Comparison of ENCODE assay signal across 9 cellular contexts in genomic region chr5:61275841-61276240, GRCh38. TPM values are rescaled to one million over a fixed set of nuclear protein-coding genes. Genes with fewer than 3 reads are reported as not detected.
A peak's percentile ranks its signal among the peaks of the same experiment; 100 is the strongest.
DNase-seq lines count a peak whose midpoint lies in the region; ATAC-seq and TF ChIP-seq lines count a peak whose summit lies in the region.
"Had no signal": no experiment of that assay in that cellular context is flagged by ENCODE, and none has a peak within 500 bp of the region (broad histone marks: within the 10 kb centered on the region; RNA-seq: fewer than 3 reads in every experiment).

No MANE protein-coding gene starts in this region.

- peak overlapping the region; percentile 62 for H2AFZ ChIP-seq in mammary epithelial cell (ENCODE audit: low read depth, low read length)

- WGBS in mammary epithelial cell (ENCODE audit: low coverage, missing lambda C conversion rate), result 52% methylated on average over 8 of the region's 8 CpGs

- H3K4me1 Mint-ChIP-seq in osteocyte (ENCODE audit: unreplicated experiment), result peaks cover 18% of the 10 kb centered on the region

- H3K36me3 Mint-ChIP-seq in osteocyte (ENCODE audit: unreplicated experiment), result no peaks in the 10 kb centered on the region
- H3K36me3 Mint-ChIP-seq: immature natural killer cell had no signal

- dilution Hi-C loops in mammary epithelial cell (cut with HindIII; ENCODE audit: low sequenced_read_pairs), result loop anchor here (5.0 kb wide), 1 partner anchor 84 kb away; no protein-coding TSS in a partner anchor

- H3K9ac ChIP-seq in mammary epithelial cell (ENCODE audit: insufficient read depth, low read length), result no peak overlapping the region

- peaks cover 29% of the 10 kb centered on the region for H3K4me1 ChIP-seq in mammary epithelial cell (ENCODE audit: insufficient read depth, low read length)

- H3K9me3 ChIP-seq in mammary epithelial cell (replicated peaks; ENCODE audit: insufficient read depth, low read length), result no peaks in the 10 kb centered on the region

- H3K9me3 Mint-ChIP-seq in osteocyte (ENCODE audit: unreplicated experiment), result no peaks in the 10 kb centered on the region
- H3K9me3 Mint-ChIP-seq: immature natural killer cell had no signal

- H3K27ac ChIP-seq in mammary epithelial cell (ENCODE audit: insufficient read depth, low read depth, low read length), result no peak overlapping the region

- H3K27ac Mint-ChIP-seq in osteocyte (ENCODE audit: unreplicated experiment), result no peak overlapping the region
- H3K27ac Mint-ChIP-seq: immature natural killer cell had no signal

- in situ Hi-C loops in mammary epithelial cell (cut with MboI; ENCODE audit: low sequenced_read_pairs in 2 of 2), result no loop called here

- TF ChIP-seq CTCF in mammary epithelial cell (conservative IDR thresholded peaks at IDR 0.05 in 1 of 2, IDR thresholded peaks at IDR 0.05 in 1 of 2; ENCODE audit: extremely low read depth in 1 of 2, insufficient read depth in 1 of 2, low read depth in 1 of 2, low read length in 2 of 2) (no peak), osteocyte (IDR thresholded peaks at IDR 0.05) (no peak)

- no peak for ATAC-seq in HG03378 (IDR thresholded peaks at IDR 0.05; ENCODE audit: unreplicated experiment)

- H3K4me3 Mint-ChIP-seq in osteocyte (ENCODE audit: unreplicated experiment), result no peak overlapping the region

- no peaks in the 10 kb centered on the region for H3K27me3 ChIP-seq in mammary epithelial cell (ENCODE audit: insufficient read depth, low read length)

- H3K4me2 ChIP-seq in mammary epithelial cell (ENCODE audit: insufficient read depth, low read depth, low read length), result no peak overlapping the region

- H3K36me3 ChIP-seq in mammary epithelial cell (ENCODE audit: insufficient read depth, low read length), result no peaks in the 10 kb centered on the region

- intact Hi-C loops in mammary epithelial cell (cut with micrococcal nuclease), result loop anchor here (5.0 to 10.0 kb wide), 3 partner anchors 36 to 659 kb away; no protein-coding TSS in a partner anchor

- no peak overlapping the region for H3K4me3 ChIP-seq in mammary epithelial cell (replicated peaks in 1 of 3; ENCODE audit: insufficient read depth in 1 of 3, low read depth in 2 of 3, low read length in 3 of 3)

- BruUV-seq in mammary epithelial cell (replicated peaks; lab: Mats Ljungman, UMichigan), result no TSS peak

- H4K20me1 ChIP-seq in mammary epithelial cell (ENCODE audit: insufficient read depth, low read length), result no peaks in the 10 kb centered on the region

- DNase-seq in Ammon's horn (ENCODE audit: low spot score) (peak; percentile 82), NOMO-1 (lab: John Stamatoyannopoulos, UW; ENCODE audit: unreplicated experiment in 2 of 2) (peak; percentile 90 to 95), mammary epithelial cell (peak; percentile 56), mucosa of gallbladder (ENCODE audit: low spot score) (peak; percentile 45), osteocyte (ENCODE audit: extremely low spot score, unreplicated experiment) (no peak), NCI-H2196 (lab: John Stamatoyannopoulos, UW; ENCODE audit: unreplicated experiment) (no peak), ureter (ENCODE audit: low spot score) (no peak)
- DNase-seq: immature natural killer cell had no signal

- CTCF ChIA-PET in mammary epithelial cell (lab: Charles Lee; ENCODE audit: low non-redundant PET), result no interaction called here

- no peaks in the 10 kb centered on the region for H3K79me2 ChIP-seq in mammary epithelial cell (ENCODE audit: insufficient read depth, low read length)

- H3K27me3 Mint-ChIP-seq in osteocyte (ENCODE audit: unreplicated experiment), result no peaks in the 10 kb centered on the region

RNA-seq across cellular contexts. Expression of gene ZSWIM6, which starts 56.2 kb away (rescaled TPM):
- total RNA-seq in mammary epithelial cell, result 1 to 10 TPM; 9.3 to 9.7 TPM
- 6.8 TPM for polyA plus RNA-seq in mammary epithelial cell
- polyA minus RNA-seq in mammary epithelial cell, result 2.3 TPM
- total RNA-seq in mucosa of gallbladder, result 23.5 TPM
- 20.6 and 20.7 TPM in 2 replicates for total RNA-seq in osteocyte
- total RNA-seq in ureter, result 22.4 TPM

Comparison
In these comparisons a context has a peak if more than half of its experiments do, and no peak if none do; other contexts are left out.
1. DNase-seq: peak in Ammon's horn (single experiment), NOMO-1 (2 of 2), mammary epithelial cell (single experiment) and mucosa of gallbladder (single experiment); none in osteocyte (single experiment), NCI-H2196 (single experiment) and ureter (single experiment).